24 cellular contexts compared by ENCODE assay signal in the genomic region with DNA sequence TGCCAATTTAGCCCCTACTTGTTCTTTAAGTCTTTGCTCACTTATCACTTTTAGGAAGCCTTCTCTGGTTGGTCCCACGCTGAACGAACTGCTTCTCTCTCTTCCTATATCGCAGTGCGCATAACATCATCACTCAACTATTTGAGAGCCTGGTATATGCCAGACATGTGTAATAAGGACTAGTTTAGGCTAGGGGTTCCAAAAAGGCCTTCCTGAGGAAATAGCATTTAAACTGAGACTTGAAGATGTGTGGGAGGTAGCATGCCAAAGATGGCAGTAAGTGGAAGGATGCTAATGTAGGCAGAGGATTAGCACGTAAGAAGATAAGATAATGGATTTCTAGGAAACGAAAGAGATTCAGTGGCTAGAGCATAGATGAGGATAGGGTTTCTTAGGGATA. TPM values are rescaled to one million over a fixed set of nuclear protein-coding genes. Genes with fewer than 3 reads are reported as not detected.
"Had no signal": no experiment of that assay in that cellular context is flagged by ENCODE, and none has a peak within 500 bp of the region (broad histone marks: within the 10 kb centered on the region; RNA-seq: fewer than 3 reads in every experiment).

No MANE protein-coding gene starts in this region.

- H3K4me3 ChIP-seq: SJSA1, SK-N-MC had no signal

- H3K27me3 ChIP-seq: SJSA1 had no signal

- DNase-seq: KBM-7, MV-4-11, NCI-H1048, NCI-H1105, NCI-H1417, NCI-H146, NCI-H1694 treated with DMSO at 0.1 percent for 48 hours, NCI-H1930, NCI-H2081, NCI-H2107, NCI-H2227 treated with DMSO at 0.1 percent for 48 hours, NCI-H446, NCI-H510A, NCI-H524 treated with DMSO at 0.1 percent for 48 hours, NCI-H69, NCI-H774, Right ventricle myocardium superior, RPMI8226, SIG-M5 had no signal

RNA-seq across cellular contexts. Expression of gene ECT2L, which starts 17.6 kb away (rescaled TPM):
- total RNA-seq: HT-29, LHCN-M2, MCF 10A, SJSA1 had no signal
